18 cellular contexts compared by ENCODE assay signal in the genomic region with DNA sequence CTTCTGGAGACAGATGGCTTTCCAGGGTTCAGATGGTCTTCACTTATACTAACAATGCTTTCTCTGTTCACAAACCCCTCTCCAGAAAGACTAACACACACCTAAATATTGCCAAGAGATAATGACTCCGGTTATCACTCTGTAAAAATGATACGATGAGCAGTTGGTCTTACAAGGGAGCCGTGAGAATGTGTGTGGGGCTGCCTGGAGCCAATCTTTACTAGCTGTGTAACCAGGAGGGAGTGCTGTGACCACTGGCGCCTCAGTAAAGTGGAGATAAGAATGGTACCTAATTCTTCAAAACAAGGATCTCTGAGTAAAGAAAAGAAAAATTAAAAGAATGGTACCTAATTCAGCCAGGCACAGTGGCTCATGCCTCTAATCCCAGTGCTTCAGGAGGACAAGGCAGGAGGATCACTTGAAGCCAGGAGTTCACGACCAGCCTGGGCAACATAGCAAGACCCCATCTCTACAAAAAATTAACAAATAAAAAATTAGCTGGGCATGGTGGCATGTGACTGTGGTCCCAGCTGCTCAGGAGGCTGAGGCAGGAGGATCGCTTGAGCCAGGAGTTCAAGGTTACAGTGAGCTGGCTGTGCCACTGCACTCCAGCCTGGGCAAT. TPM values are rescaled to one million over a fixed set of nuclear protein-coding genes. Genes with fewer than 3 reads are reported as not detected.
DNase-seq lines count a peak whose midpoint lies in the region; ATAC-seq and TF ChIP-seq lines count a peak whose summit lies in the region.
"Had no signal": no experiment of that assay in that cellular context is flagged by ENCODE, and none has a peak within 500 bp of the region (broad histone marks: within the 10 kb centered on the region; RNA-seq: fewer than 3 reads in every experiment).

No MANE protein-coding gene starts in this region.

- TF ChIP-seq CTCF in right atrium auricular region (IDR thresholded peaks at IDR 0.05) = no peak
- TF ChIP-seq CTCF in hepatocyte (IDR thresholded peaks at IDR 0.05; ENCODE audit: poor library complexity) = no peak
- TF ChIP-seq CTCF in sigmoid colon (IDR thresholded peaks at IDR 0.05) = no peak

- WGBS in hepatocyte (ENCODE audit: low lambda C conversion rate, missing lambda C conversion rate) = 52% methylated on average over 6 of the region's 6 CpGs
- 42 to 60% methylated on average over 6 of the region's 6 CpGs for WGBS in sigmoid colon, 2 donors
- 3 to 7% methylated on average over 6 of the region's 6 CpGs for WGBS in aorta, 2 donors

- H3K9me3 ChIP-seq in right atrium auricular region (no peaks in the 10 kb centered on the region), hepatocyte (ENCODE audit: low read depth) (no peaks in the 10 kb centered on the region), sigmoid colon (no peaks in the 10 kb centered on the region), aorta (ENCODE audit: control insufficient read depth, low read length) (no peaks in the 10 kb centered on the region)

- TF ChIP-seq POLR2A in sigmoid colon (IDR thresholded peaks at IDR 0.05) = no peak

- no peak for ATAC-seq in Right ventricle myocardium inferior
- no peak for ATAC-seq in aorta (ENCODE audit: low FRiP score)
- ATAC-seq: PC-3; stimulated activated naive CD8-positive, alpha-beta T cell treated with anti-CD3 and anti-CD28 coated beads, Interleukin-15, amount 100 ng/mL, for 72 hours had no signal

- H3K4me1 ChIP-seq in right atrium auricular region (peaks cover 0 to 97% of the 10 kb centered on the region in 2 donors), hepatocyte (ENCODE audit: insufficient read depth) (peaks cover 73% of the 10 kb centered on the region), sigmoid colon (peaks cover 4 to 100% (median 93%) of the 10 kb centered on the region in 4 donors), aorta (ENCODE audit: control insufficient read depth in 1 of 2, insufficient read depth in 2 of 2, low read length in 2 of 2) (no peaks in the 10 kb centered on the region)

- TF ChIP-seq EP300 in sigmoid colon (IDR thresholded peaks at IDR 0.05) = no peak

- no peaks in the 10 kb centered on the region for H3K9me2 ChIP-seq in hepatocyte (replicated peaks; ENCODE audit: insufficient read depth)

- no peak overlapping the region for H3K4me2 ChIP-seq in hepatocyte

- intact Hi-C loops in Right ventricle myocardium inferior (cut with DNase I) (no loop called here), sigmoid colon (cut with DNase I) (no loop called here), aorta (cut with DNase I) (no loop called here)

- H3K27ac ChIP-seq in right atrium auricular region (peak overlapping the region; percentile 90 to 97), hepatocyte (peak overlapping the region; percentile 90), sigmoid colon (peak overlapping the region; percentile 96 to 98 (median 98)), aorta (ENCODE audit: low read depth in 1 of 2, low read length in 2 of 2) (peak overlapping the region in 1 of 2 donors; percentile 49)
- H3K27ac ChIP-seq: VCaP had no signal

- H3K27me3 ChIP-seq in right atrium auricular region (no peaks in the 10 kb centered on the region), hepatocyte (no peaks in the 10 kb centered on the region), sigmoid colon (no peaks in the 10 kb centered on the region), aorta (ENCODE audit: control insufficient read depth in 1 of 2, insufficient read depth in 2 of 2, low read length in 1 of 2) (no peaks in the 10 kb centered on the region)

- no peak overlapping the region for H2AFZ ChIP-seq in hepatocyte

- DNase-seq in right atrium auricular region (ENCODE audit: low spot score) (no peak), Right ventricle myocardium inferior (ENCODE audit: missing footprints) (no peak), hepatocyte (ENCODE audit: low spot score) (peak; percentile 9), sigmoid colon (no peak), aorta (peak; percentile 29 to 50), GM03348 (ENCODE audit: low spot score) (no peak), middle frontal gyrus (ENCODE audit: extremely low spot score, low spot score) (no peak)
- no peak for DNase-seq in activated naive CD4-positive, alpha-beta T cell (lab: John Stamatoyannopoulos, UW)
- DNase-seq: activated CD8-positive, alpha-beta memory T cell treated with anti-CD3 and anti-CD28 coated beads for 24 hours; mammary epithelial cell; NCI-H2029 treated with DMSO at 0.1 percent for 48 hours; NCI-H526; nucleus accumbens; PC-3; stimulated activated CD4-positive, alpha-beta T cell treated with anti-CD3 and anti-CD28 coated beads, Interleukin-12 subunit alpha, Interleukin-12 subunit beta, amount 100 ng/mL, for 4 hours; stimulated activated naive CD8-positive, alpha-beta T cell treated with anti-CD3 and anti-CD28 coated beads, Interleukin-15, amount 100 ng/mL, for 72 hours; SW 1271 had no signal

- H4K20me1 ChIP-seq in hepatocyte (ENCODE audit: insufficient read depth, poor library complexity, severe bottlenecking) = no peaks in the 10 kb centered on the region

- H3K36me3 ChIP-seq in right atrium auricular region (no peaks in the 10 kb centered on the region), hepatocyte (replicated peaks; ENCODE audit: insufficient read depth, low read depth) (no peaks in the 10 kb centered on the region), sigmoid colon (peaks cover 76 to 100% (median 91%) of the 10 kb centered on the region in 4 donors), aorta (ENCODE audit: control insufficient read depth in 1 of 2, insufficient read depth in 2 of 2, low read length in 1 of 2) (peaks cover 7 to 27% of the 10 kb centered on the region in 2 donors)

- H3K4me3 ChIP-seq in right atrium auricular region = peak overlapping the region in 1 of 2 donors; percentile 8
- H3K4me3 ChIP-seq in hepatocyte = no peak overlapping the region
- H3K4me3 ChIP-seq in sigmoid colon = peak overlapping the region; percentile 15 to 95 (median 78)
- H3K4me3 ChIP-seq in aorta (ENCODE audit: low read length in 2 of 2) = no peak overlapping the region

- H3K79me2 ChIP-seq in hepatocyte = peaks cover 4% of the 10 kb centered on the region

RNA-seq across cellular contexts. Expression of a gene that starts 39.9 kb away (rescaled TPM):
- total RNA-seq in right atrium auricular region = 1 to 10 TPM in 1 of 2 donors, under 1 TPM in 1; 0.83 to 2.9 TPM
- total RNA-seq in Right ventricle myocardium inferior = not detected
- 0.60 TPM in 1 of 2 replicates, not detected in the other for total RNA-seq in hepatocyte
- polyA plus RNA-seq in hepatocyte = 0.27 TPM in 1 of 2 replicates, not detected in the other
- 1 to 10 TPM; 3.0 to 9.6 (median 5.6) TPM for total RNA-seq in sigmoid colon
- under 1 TPM in 1 of 3 donors, not detected in 2; 0.82 TPM for polyA plus RNA-seq in sigmoid colon
- total RNA-seq in aorta = 10 to 100 TPM in 1 of 2 donors, 1 to 10 TPM in 1; 2.8 to 18.0 TPM
- polyA plus RNA-seq in aorta = 1 to 10 TPM; 7.6 to 9.0 TPM
- total RNA-seq: PC-3 had no signal
- polyA plus RNA-seq: mammary epithelial cell had no signal

Comparison
In these comparisons a context has a peak if more than half of its experiments do, and no peak if none do; other contexts are left out.
1. DNase-seq: peak in hepatocyte (single experiment) and aorta (2 of 2); none in right atrium auricular region (single experiment), Right ventricle myocardium inferior (single experiment), sigmoid colon (single experiment), activated naive CD4-positive, alpha-beta T cell (0 of 4), GM03348 (single experiment) and middle frontal gyrus (single experiment).
2. H3K4me3 ChIP-seq: peak in sigmoid colon (4 of 4); none in hepatocyte (single experiment) and aorta (0 of 2).